Comparison of ENCODE assay signal across 8 cellular contexts in genomic region chr5:151164687-151165392, GRCh38. TPM values are rescaled to one million over a fixed set of nuclear protein-coding genes. Genes with fewer than 3 reads are reported as not detected.
A peak's percentile ranks its signal among the peaks of the same experiment; 100 is the strongest.
DNase-seq lines count a peak whose midpoint lies in the region; ATAC-seq lines count a peak whose summit lies in the region.

No MANE protein-coding gene starts in this region.

- H3K27ac ChIP-seq in CD8-positive, alpha-beta memory T cell (ENCODE audit: low read depth, low read length) = no peak overlapping the region
- H3K27ac ChIP-seq in epithelial cell of prostate = no peak overlapping the region

- H3K4me3 ChIP-seq in CD8-positive, alpha-beta memory T cell (ENCODE audit: low read length) = no peak overlapping the region

- H3K9me3 Mint-ChIP-seq in CD8-positive, alpha-beta memory T cell = no peaks in the 10 kb centered on the region
- no peaks in the 10 kb centered on the region for H3K9me3 Mint-ChIP-seq in naive B cell

- POLR2A ChIA-PET in CD8-positive, alpha-beta memory T cell (lab: Charles Lee) = interaction anchor here (0.5 to 3.0 kb wide), 7 partner anchors 10 to 66 kb away, joined by 3 to 28 read pairs (median 4); partner anchors contain the start of gene CCDC69

- DNase-seq in CD8-positive, alpha-beta memory T cell = peak; percentile 59 to 85 (median 70)
- DNase-seq in NOMO-1 treated with DMSO at 0.1 percent for 48 hours (lab: John Stamatoyannopoulos, UW; ENCODE audit: unreplicated experiment) = peak; percentile 70
- peak; percentile 51 for DNase-seq in activated CD8-positive, alpha-beta memory T cell treated with anti-CD3 and anti-CD28 coated beads, Interleukin-2, amount 50 U/mL, for 1 hour (ENCODE audit: extremely low read depth)
- DNase-seq in epithelial cell of prostate (ENCODE audit: low read depth, low spot score) = peak; percentile 10
- peak; percentile 76 for DNase-seq in naive B cell
- DNase-seq in stimulated activated naive CD4-positive, alpha-beta T cell treated with Interleukin-2 at 50 U/mL for 16 hours (lab: John Stamatoyannopoulos, UW) = peak; percentile 68

- H3K4me1 ChIP-seq in CD8-positive, alpha-beta memory T cell (ENCODE audit: insufficient read depth, low read length) = peaks cover 9% of the 10 kb centered on the region

- H3K27ac Mint-ChIP-seq in CD8-positive, alpha-beta memory T cell = peak overlapping the region in 5 of 8 donors; percentile 10 to 89 (median 42)
- H3K27ac Mint-ChIP-seq in naive B cell = peak overlapping the region in 4 of 6 donors; percentile 4 to 91 (median 58)

- H3K36me3 Mint-ChIP-seq in CD8-positive, alpha-beta memory T cell = no peaks in the 10 kb centered on the region
- H3K36me3 Mint-ChIP-seq in naive B cell = no peaks in the 10 kb centered on the region

- ATAC-seq in GM19395 (IDR thresholded peaks at IDR 0.05; ENCODE audit: unreplicated experiment) (peak; percentile 94), HG03520 (IDR thresholded peaks at IDR 0.05; ENCODE audit: unreplicated experiment) (peak; percentile 80), naive B cell (ENCODE audit: low read depth in 2 of 2) (peak; percentile 98 to 99)

- no peaks in the 10 kb centered on the region for H3K36me3 ChIP-seq in CD8-positive, alpha-beta memory T cell (ENCODE audit: insufficient read depth, low read length)

- CTCF ChIA-PET in CD8-positive, alpha-beta memory T cell (lab: Charles Lee) = interaction anchor here (0.6 to 9.7 kb wide), 40 partner anchors 8 to 164 kb away, joined by 3 to 308 read pairs (median 8); partner anchors contain the start of genes ANXA6, CCDC69 and GM2A

- peak overlapping the region in 1 of 7 donors; percentile 49 for H3K4me3 Mint-ChIP-seq in CD8-positive, alpha-beta memory T cell
- H3K4me3 Mint-ChIP-seq in naive B cell = peak overlapping the region in 5 of 8 donors; percentile 10 to 67 (median 45)

- H3K4me1 Mint-ChIP-seq in CD8-positive, alpha-beta memory T cell = peaks cover 13 to 20% (median 14%) of the 10 kb centered on the region in 3 donors
- H3K4me1 Mint-ChIP-seq in naive B cell = peaks cover 30 to 52% (median 41%) of the 10 kb centered on the region in 3 donors

- no peaks in the 10 kb centered on the region for H3K9me3 ChIP-seq in CD8-positive, alpha-beta memory T cell (ENCODE audit: low read length)

- no peaks in the 10 kb centered on the region for H3K27me3 ChIP-seq in CD8-positive, alpha-beta memory T cell (ENCODE audit: insufficient read depth, low read length, poor library complexity, severe bottlenecking)

- peaks cover 0 to 2% of the 10 kb centered on the region in 2 donors for H3K27me3 Mint-ChIP-seq in CD8-positive, alpha-beta memory T cell
- H3K27me3 Mint-ChIP-seq in naive B cell = no peaks in the 10 kb centered on the region

RNA-seq across cellular contexts. Expression of gene ANXA6, which starts 7.3 kb away (rescaled TPM):
- 100 to 1,000 TPM; 452 to 459 TPM for total RNA-seq in CD8-positive, alpha-beta memory T cell
- polyA plus RNA-seq in CD8-positive, alpha-beta memory T cell = 351 TPM
- 100 to 1,000 TPM; 183 to 442 (median 326) TPM for polyA plus RNA-seq in naive B cell (ENCODE audit: low read depth in 6 of 6)

RNA-seq across cellular contexts. Expression of gene CCDC69, which starts 59.1 kb away (rescaled TPM):
- 10 to 100 TPM; 47.9 to 50.5 TPM for total RNA-seq in CD8-positive, alpha-beta memory T cell
- polyA plus RNA-seq in CD8-positive, alpha-beta memory T cell = 134 TPM
- 100 to 1,000 TPM in 3 of 6 donors, 10 to 100 TPM in 3; 76.4 to 143 (median 98.1) TPM for polyA plus RNA-seq in naive B cell (ENCODE audit: low read depth in 6 of 6)

Comparison
In these comparisons a context has a peak if more than half of its experiments do, and no peak if none do; other contexts are left out.
1. DNase-seq: peak in every context shown above with its lines; median percentile 76 in naive B cell; 70 in CD8-positive, alpha-beta memory T cell; 70 in NOMO-1 treated with DMSO at 0.1 percent for 48 hours; 68 in stimulated activated naive CD4-positive, alpha-beta T cell treated with Interleukin-2 at 50 U/mL for 16 hours; 51 in activated CD8-positive, alpha-beta memory T cell treated with anti-CD3 and anti-CD28 coated beads, Interleukin-2, amount 50 U/mL, for 1 hour; 10 in epithelial cell of prostate.